Comparison of ENCODE assay signal across 30 cellular contexts in the genomic region with DNA sequence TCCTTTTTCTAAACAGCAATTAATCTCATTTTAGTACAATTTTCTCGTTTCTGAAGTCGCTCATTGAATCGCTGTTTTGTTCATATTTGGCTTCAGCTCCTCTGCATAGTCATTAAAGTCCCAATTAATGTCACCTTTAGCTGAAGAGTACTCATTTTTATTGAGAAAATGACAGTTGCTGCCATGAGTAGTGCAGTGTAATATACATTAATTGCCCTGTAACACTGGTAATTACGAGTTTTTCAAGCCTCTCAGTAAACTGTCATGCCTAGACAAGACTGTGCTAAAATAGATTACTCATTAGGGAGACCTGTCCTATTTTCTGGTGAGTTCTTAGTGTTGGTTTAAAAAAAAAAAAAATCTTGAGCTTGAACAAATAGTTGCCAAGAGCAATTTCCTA.
DNase-seq lines count a peak whose midpoint lies in the region; ATAC-seq, FAIRE-seq and TF ChIP-seq lines count a peak whose summit lies in the region.
"Had no signal": no experiment of that assay in that cellular context is flagged by ENCODE, and none has a peak within 500 bp of the region (broad histone marks: within the 10 kb centered on the region; RNA-seq: fewer than 3 reads in every experiment).

No MANE protein-coding gene starts in this region.

- 85% methylated on average over 4 of the region's 4 CpGs for WGBS in GM12878 (ENCODE audit: insufficient coverage, insufficient replicate concordance, low lambda C conversion rate, missing lambda C conversion rate)

- no peak for TF ChIP-seq CTCF in GM12878 (IDR thresholded peaks at IDR 0.05 in 2 of 3, conservative IDR thresholded peaks at IDR 0.05 in 1 of 3; ENCODE audit: control insufficient read depth in 2 of 3, extremely low read depth in 1 of 3, insufficient read depth in 1 of 3, low read depth in 3 of 3, low read length in 3 of 3)
- TF ChIP-seq CTCF in neural cell (IDR thresholded peaks at IDR 0.05; ENCODE audit: poor library complexity, severe bottlenecking), result no peak

- H3F3A ChIP-seq in neural cell (ENCODE audit: insufficient read depth, low read length, poor library complexity, severe bottlenecking), result peaks cover 10% of the 10 kb centered on the region

- intact Hi-C loops in GM12878 (cut with micrococcal nuclease; ENCODE audit: unreplicated experiment), result no loop called here

- no peak overlapping the region for H3K4me3 ChIP-seq in GM12878
- H3K4me3 ChIP-seq in neural cell (ENCODE audit: low read length), result peak overlapping the region; percentile 9
- H3K4me3 ChIP-seq: esophagus muscularis mucosa, heart right ventricle, right lobe of liver, SK-N-MC, upper lobe of right lung had no signal

- FAIRE-seq in GM12878 (lab: Jason Lieb, UNC), result no peak

- DNase-seq in NOMO-1 treated with DMSO at 0.1 percent for 48 hours (lab: John Stamatoyannopoulos, UW; ENCODE audit: unreplicated experiment) (peak; percentile 33), NOMO-1 (lab: John Stamatoyannopoulos, UW; ENCODE audit: unreplicated experiment in 2 of 2) (no peak), NCI-H2081 (lab: John Stamatoyannopoulos, UW) (peak; percentile 91 to 99), GM12878 (ENCODE audit: low read depth, low spot score) (no peak), AG20443 (ENCODE audit: low spot score) (no peak)
- DNase-seq: ACHN; activated CD4-positive, CD25-positive, alpha-beta regulatory T cell treated with anti-CD3 and anti-CD28 coated beads, Interleukin-2, amount 50 U/mL, for 72 hours; activated CD8-positive, alpha-beta T cell treated with anti-CD3 and anti-CD28 coated beads for 36 hours; anterior cingulate cortex; cortex of kidney; DMS53; effector memory CD8-positive, alpha-beta T cell; foreskin melanocyte; GDM1; HCEC 1CT; heart right ventricle; KBM-7; left cardiac atrium; NCI-H2107; right lobe of liver; stimulated activated CD4-positive, alpha-beta T cell treated with anti-CD3 and anti-CD28 coated beads, Interleukin-2, amount 100 ng/mL, for 48 hours; substantia nigra; T-helper 17 cell; upper lobe of right lung had no signal

- in situ Hi-C loops in GM12878 (cut with MboI), result no loop called here

- POLR2A ChIA-PET in GM12878 (lab: Charles Lee), result interaction anchor here (0.5 kb wide), 1 partner anchor 159 kb away, joined by 4 read pairs; no protein-coding TSS in a partner anchor

- RAD21 ChIA-PET in GM12878 (lab: Charles Lee; ENCODE audit: unreplicated experiment), result interaction anchor here (0.8 kb wide), 1 partner anchor 9 kb away, joined by 3 read pairs; no protein-coding TSS in a partner anchor

- H3K9ac ChIP-seq in GM12878 (ENCODE audit: control insufficient read depth, insufficient read depth, low read length) (no peak overlapping the region), neural cell (ENCODE audit: low read length) (no peak overlapping the region)

- CTCF ChIA-PET in GM12878 (lab: Yijun Ruan, JAX), result interaction anchor here (1.5 kb wide), 1 partner anchor 11 kb away, joined by 3 read pairs; no protein-coding TSS in a partner anchor

- no TSS peak for BruUV-seq in GM12878 (replicated peaks; lab: Mats Ljungman, UMichigan)

- ATAC-seq in GM12878 (no peak), HG02884 (IDR thresholded peaks at IDR 0.05; ENCODE audit: unreplicated experiment) (no peak), GM19328 (IDR thresholded peaks at IDR 0.05; ENCODE audit: unreplicated experiment) (no peak)
- ATAC-seq: activated CD8-positive, alpha-beta T cell treated with anti-CD3 and anti-CD28 coated beads for 36 hours; activated naive CD4-positive, alpha-beta T cell treated with anti-CD3 and anti-CD28 coated beads, Interleukin-2, amount 50 U/mL, for 72 hours; effector memory CD8-positive, alpha-beta T cell; heart right ventricle; left cardiac atrium; right lobe of liver; T-helper 17 cell; upper lobe of right lung had no signal

- H3K27me3 ChIP-seq in GM12878 (replicated peaks in 1 of 2; ENCODE audit: control insufficient read depth in 2 of 2, insufficient read depth in 2 of 2, low read length in 1 of 2) (no peaks in the 10 kb centered on the region), neural cell (ENCODE audit: insufficient read depth, low read depth, low read length) (no peaks in the 10 kb centered on the region)
- H3K27me3 ChIP-seq: esophagus muscularis mucosa, heart right ventricle, right lobe of liver, upper lobe of right lung had no signal

- SMC1A ChIA-PET in GM12878 (lab: Charles Lee; ENCODE audit: uncharacterized antibody, unreplicated experiment), result interaction anchor here (0.6 kb wide), 2 partner anchors 27 to 115 kb away, joined by 3 read pairs; no protein-coding TSS in a partner anchor

- H3K4me2 ChIP-seq in GM12878 (ENCODE audit: control insufficient read depth, insufficient read depth) (no peak overlapping the region), neural cell (ENCODE audit: low read length) (peak overlapping the region; percentile 9)

- H3K27ac ChIP-seq in GM12878 (ENCODE audit: control insufficient read depth, insufficient read depth) (no peak overlapping the region), neural cell (ENCODE audit: low read length) (peak overlapping the region; percentile 48)
- H3K27ac ChIP-seq: esophagus muscularis mucosa, heart right ventricle, right lobe of liver, SK-N-MC, upper lobe of right lung had no signal

- H3K79me2 ChIP-seq in GM12878 (ENCODE audit: control insufficient read depth, insufficient read depth, low read length), result no peaks in the 10 kb centered on the region
- H3K79me2 ChIP-seq in neural cell (replicated peaks; ENCODE audit: insufficient read depth, low read length), result no peaks in the 10 kb centered on the region

- H3K4me1 ChIP-seq in GM12878 (ENCODE audit: control insufficient read depth, insufficient read depth, low read length), result no peaks in the 10 kb centered on the region
- H3K4me1 ChIP-seq: esophagus muscularis mucosa, right lobe of liver, upper lobe of right lung had no signal

- TF ChIP-seq RAD21 in GM12878 (IDR thresholded peaks at IDR 0.05; ENCODE audit: insufficient read depth, low read depth, low read length) (no peak), neural cell (conservative IDR thresholded peaks at IDR 0.05) (no peak)

- H4K20me1 ChIP-seq in GM12878 (ENCODE audit: control insufficient read depth, insufficient read depth) (no peaks in the 10 kb centered on the region), neural cell (ENCODE audit: insufficient read depth) (no peaks in the 10 kb centered on the region)

- TF ChIP-seq POLR2A in GM12878 (IDR thresholded peaks at IDR 0.05; ENCODE audit: low read depth, low read length), result no peak

- H3K36me3 ChIP-seq in GM12878 (ENCODE audit: control insufficient read depth in 2 of 2, insufficient read depth in 2 of 2, low read length in 1 of 2) (no peaks in the 10 kb centered on the region), neural cell (ENCODE audit: insufficient read depth, low read length) (no peaks in the 10 kb centered on the region)
- H3K36me3 ChIP-seq: right lobe of liver, upper lobe of right lung had no signal

- no peak for TF ChIP-seq EP300 in GM12878 (IDR thresholded peaks at IDR 0.05; ENCODE audit: borderline replicate concordance in 1 of 2, control insufficient read depth in 1 of 2, low read depth in 2 of 2, low read length in 2 of 2)
- TF ChIP-seq EP300 in neural cell (conservative IDR thresholded peaks at IDR 0.05; ENCODE audit: poor library complexity, severe bottlenecking), result peak; percentile 90

- no peaks in the 10 kb centered on the region for H3K9me2 ChIP-seq in neural cell (ENCODE audit: insufficient read depth, low read length)

- H3K9me3 ChIP-seq in GM12878 (replicated peaks; ENCODE audit: control insufficient read depth, insufficient read depth, low read length) (no peaks in the 10 kb centered on the region; the same call in 2 of the 3 replicates), neural cell (ENCODE audit: low read length) (no peaks in the 10 kb centered on the region)
- H3K9me3 ChIP-seq: esophagus muscularis mucosa, right lobe of liver, upper lobe of right lung had no signal

- H2AFZ ChIP-seq in GM12878 (ENCODE audit: control insufficient read depth, low read depth, low read length), result no peak overlapping the region
- H2AFZ ChIP-seq in neural cell (ENCODE audit: low read depth, low read length), result no peak overlapping the region

TF ChIP-seq in GM12878, 131 proteins besides CTCF, POLR2A, EP300 and RAD21:
- TF ChIP-seq HDGF (IDR thresholded peaks at IDR 0.05) (no peak), MTA2 (IDR thresholded peaks at IDR 0.05; ENCODE audit: low read depth) (peak; percentile 85), BCL11A (IDR thresholded peaks at IDR 0.05; ENCODE audit: low read depth, low read length) (peak; percentile 26; the same call in 1 of the 2 replicates), ZSCAN29 (IDR thresholded peaks at IDR 0.05) (no peak)
TF ChIP-seq in GM12878: peak in this region for 2.

TF ChIP-seq in neural cell, 6 proteins besides CTCF, POLR2A, EP300 and RAD21:
- no peak for TF ChIP-seq TAF1 (IDR thresholded peaks at IDR 0.05; ENCODE audit: low read depth)
TF ChIP-seq in neural cell: peak in this region for 0.

Comparison
In these comparisons a context has a peak if more than half of its experiments do, and no peak if none do; other contexts are left out.
1. DNase-seq: peak in NOMO-1 treated with DMSO at 0.1 percent for 48 hours (single experiment) and NCI-H2081 (2 of 2); none in NOMO-1 (0 of 2), GM12878 (single experiment) and AG20443 (single experiment).